1 cellular context compared by ENCODE assay signal in the genomic region with DNA sequence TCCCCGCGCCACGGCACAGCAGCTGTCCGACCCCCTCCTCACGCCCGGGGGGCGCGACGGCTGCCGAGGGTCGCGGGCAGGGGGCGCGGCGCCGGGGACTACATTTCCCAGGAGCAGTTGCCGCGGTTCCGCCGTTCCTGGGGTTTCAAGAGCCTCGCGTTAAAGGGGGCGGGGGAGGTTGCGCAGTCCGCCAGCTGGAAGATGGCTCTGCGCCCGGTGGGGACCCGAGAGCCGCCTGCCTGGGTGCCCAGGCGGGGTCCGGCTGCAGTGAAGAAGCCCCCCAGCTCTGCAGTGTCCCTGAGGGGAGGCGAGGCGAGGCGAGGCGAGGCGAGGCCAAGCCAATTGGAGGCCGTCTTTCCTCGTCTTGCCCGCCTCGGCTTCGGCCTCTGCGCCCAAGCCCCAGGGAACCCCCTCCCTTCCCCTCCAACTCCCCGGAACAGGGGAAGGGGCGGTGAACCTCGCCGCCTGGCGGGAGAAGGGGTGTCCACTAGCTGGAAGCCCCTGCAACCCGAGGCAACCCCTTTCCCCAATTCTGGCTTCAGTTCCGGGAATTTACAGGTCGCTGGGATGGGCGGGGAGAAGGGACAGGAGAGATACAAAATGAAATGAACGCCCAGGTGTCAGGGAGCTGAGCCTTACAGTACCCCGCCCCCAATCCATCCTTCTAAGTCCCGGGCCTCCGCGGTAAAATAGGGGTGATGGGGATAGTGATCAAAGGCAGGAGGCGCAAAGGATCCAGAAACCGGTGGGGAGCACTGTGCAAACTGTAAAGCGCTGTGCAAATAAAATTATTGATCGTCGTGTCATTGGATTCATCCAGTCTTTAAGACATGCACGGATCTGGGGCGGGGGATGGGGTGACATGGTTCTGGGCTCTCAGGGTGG.
TF ChIP-seq lines count a peak whose summit lies in the region.

No MANE protein-coding gene starts in this region.

TF ChIP-seq in HepG2, 621 proteins besides CTCF, POLR2A, EP300 and RAD21 (continued from another document and continues in another):
- TF ChIP-seq HDAC1 (CRISPR knock-in tag; IDR thresholded peaks at IDR 0.05) (peak; percentile 51; the same call in 1 of the 2 replicates), MAZ (IDR thresholded peaks at IDR 0.05; ENCODE audit: borderline replicate concordance, low read depth, low read length) (no peak), MAZ (CRISPR knock-in tag; IDR thresholded peaks at IDR 0.05; ENCODE audit: low read depth) (peak; percentile 64; the same call in 1 of the 2 replicates), ELF1 (CRISPR knock-in tag; IDR thresholded peaks at IDR 0.05) (peak; percentile 73), ZNF713 (CRISPR knock-in tag; IDR thresholded peaks at IDR 0.05) (no peak), CHD2 (IDR thresholded peaks at IDR 0.05; ENCODE audit: low read depth, low read length) (peak; percentile 92), ZNF251 (CRISPR knock-in tag; IDR thresholded peaks at IDR 0.05) (no peak), POLR2AphosphoS5 (IDR thresholded peaks at IDR 0.05; ENCODE audit: low read depth, low read length) (peak; percentile 17; the same call in 1 of the 2 replicates), ZNF367 (CRISPR knock-in tag; IDR thresholded peaks at IDR 0.05; ENCODE audit: borderline replicate concordance) (no peak), TCF7L2 (IDR thresholded peaks at IDR 0.05; ENCODE audit: low read depth, low read length) (peak; percentile 77; the same call in 1 of the 2 replicates), TEAD2 (CRISPR knock-in tag; IDR thresholded peaks at IDR 0.05) (no peak), ZNF263 (CRISPR knock-in tag; IDR thresholded peaks at IDR 0.05) (peak; percentile 97), GFI1 (CRISPR knock-in tag; IDR thresholded peaks at IDR 0.05; ENCODE audit: borderline replicate concordance) (0 out of 2 replicates have a peak, but pooled peaks have one; percentile 4), SMYD3 (CRISPR knock-in tag; IDR thresholded peaks at IDR 0.05) (no peak), ISX (CRISPR knock-in tag; conservative IDR thresholded peaks at IDR 0.05) (no peak), TMF1 (CRISPR knock-in tag; IDR thresholded peaks at IDR 0.05; ENCODE audit: low read depth) (peak; percentile 10; the same call in 1 of the 2 replicates), ADNP (CRISPR knock-in tag; IDR thresholded peaks at IDR 0.05) (no peak), RAD51 (IDR thresholded peaks at IDR 0.05; ENCODE audit: borderline replicate concordance) (no peak), ELF4 (CRISPR knock-in tag; IDR thresholded peaks at IDR 0.05; ENCODE audit: borderline replicate concordance) (no peak), ZNF724P (CRISPR knock-in tag; IDR thresholded peaks at IDR 0.05; ENCODE audit: borderline replicate concordance) (no peak), ZNF207 (IDR thresholded peaks at IDR 0.05; ENCODE audit: borderline replicate concordance) (no peak), ZNF605 (CRISPR knock-in tag; IDR thresholded peaks at IDR 0.05) (no peak; the same call in 1 of the 2 replicates), PHF8 (CRISPR knock-in tag; IDR thresholded peaks at IDR 0.05) (peak; percentile 57; the same call in 1 of the 2 replicates), ZBTB20 (CRISPR knock-in tag; IDR thresholded peaks at IDR 0.05; ENCODE audit: borderline replicate concordance, low read depth) (no peak)
- TF ChIP-seq, protein P1, sequence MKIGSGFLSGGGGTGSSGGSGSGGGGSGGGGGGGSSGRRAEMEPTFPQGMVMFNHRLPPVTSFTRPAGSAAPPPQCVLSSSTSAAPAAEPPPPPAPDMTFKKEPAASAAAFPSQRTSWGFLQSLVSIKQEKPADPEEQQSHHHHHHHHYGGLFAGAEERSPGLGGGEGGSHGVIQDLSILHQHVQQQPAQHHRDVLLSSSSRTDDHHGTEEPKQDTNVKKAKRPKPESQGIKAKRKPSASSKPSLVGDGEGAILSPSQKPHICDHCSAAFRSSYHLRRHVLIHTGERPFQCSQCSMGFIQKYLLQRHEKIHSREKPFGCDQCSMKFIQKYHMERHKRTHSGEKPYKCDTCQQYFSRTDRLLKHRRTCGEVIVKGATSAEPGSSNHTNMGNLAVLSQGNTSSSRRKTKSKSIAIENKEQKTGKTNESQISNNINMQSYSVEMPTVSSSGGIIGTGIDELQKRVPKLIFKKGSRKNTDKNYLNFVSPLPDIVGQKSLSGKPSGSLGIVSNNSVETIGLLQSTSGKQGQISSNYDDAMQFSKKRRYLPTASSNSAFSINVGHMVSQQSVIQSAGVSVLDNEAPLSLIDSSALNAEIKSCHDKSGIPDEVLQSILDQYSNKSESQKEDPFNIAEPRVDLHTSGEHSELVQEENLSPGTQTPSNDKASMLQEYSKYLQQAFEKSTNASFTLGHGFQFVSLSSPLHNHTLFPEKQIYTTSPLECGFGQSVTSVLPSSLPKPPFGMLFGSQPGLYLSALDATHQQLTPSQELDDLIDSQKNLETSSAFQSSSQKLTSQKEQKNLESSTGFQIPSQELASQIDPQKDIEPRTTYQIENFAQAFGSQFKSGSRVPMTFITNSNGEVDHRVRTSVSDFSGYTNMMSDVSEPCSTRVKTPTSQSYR (CRISPR knock-in tag; IDR thresholded peaks at IDR 0.05; ENCODE audit: borderline replicate concordance): 0 out of 2 replicates have a peak, but pooled peaks have one; percentile 40
- TF ChIP-seq, protein P2, sequence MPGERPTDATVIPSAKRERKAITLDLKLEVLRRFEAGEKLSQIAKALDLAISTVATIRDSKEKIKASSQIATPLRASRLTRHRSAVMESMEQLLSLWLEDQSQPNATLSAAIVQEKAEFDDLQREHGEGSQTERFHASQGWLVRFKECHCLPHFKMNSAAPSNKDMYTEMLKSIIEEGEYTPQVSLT (CRISPR knock-in tag; IDR thresholded peaks at IDR 0.05; ENCODE audit: borderline replicate concordance, low read depth): no peak
- TF ChIP-seq, protein P3, sequence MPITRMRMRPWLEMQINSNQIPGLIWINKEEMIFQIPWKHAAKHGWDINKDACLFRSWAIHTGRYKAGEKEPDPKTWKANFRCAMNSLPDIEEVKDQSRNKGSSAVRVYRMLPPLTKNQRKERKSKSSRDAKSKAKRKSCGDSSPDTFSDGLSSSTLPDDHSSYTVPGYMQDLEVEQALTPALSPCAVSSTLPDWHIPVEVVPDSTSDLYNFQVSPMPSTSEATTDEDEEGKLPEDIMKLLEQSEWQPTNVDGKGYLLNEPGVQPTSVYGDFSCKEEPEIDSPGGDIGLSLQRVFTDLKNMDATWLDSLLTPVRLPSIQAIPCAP (CRISPR knock-in tag; IDR thresholded peaks at IDR 0.05; ENCODE audit: low read depth): no peak
- TF ChIP-seq, protein P4, sequence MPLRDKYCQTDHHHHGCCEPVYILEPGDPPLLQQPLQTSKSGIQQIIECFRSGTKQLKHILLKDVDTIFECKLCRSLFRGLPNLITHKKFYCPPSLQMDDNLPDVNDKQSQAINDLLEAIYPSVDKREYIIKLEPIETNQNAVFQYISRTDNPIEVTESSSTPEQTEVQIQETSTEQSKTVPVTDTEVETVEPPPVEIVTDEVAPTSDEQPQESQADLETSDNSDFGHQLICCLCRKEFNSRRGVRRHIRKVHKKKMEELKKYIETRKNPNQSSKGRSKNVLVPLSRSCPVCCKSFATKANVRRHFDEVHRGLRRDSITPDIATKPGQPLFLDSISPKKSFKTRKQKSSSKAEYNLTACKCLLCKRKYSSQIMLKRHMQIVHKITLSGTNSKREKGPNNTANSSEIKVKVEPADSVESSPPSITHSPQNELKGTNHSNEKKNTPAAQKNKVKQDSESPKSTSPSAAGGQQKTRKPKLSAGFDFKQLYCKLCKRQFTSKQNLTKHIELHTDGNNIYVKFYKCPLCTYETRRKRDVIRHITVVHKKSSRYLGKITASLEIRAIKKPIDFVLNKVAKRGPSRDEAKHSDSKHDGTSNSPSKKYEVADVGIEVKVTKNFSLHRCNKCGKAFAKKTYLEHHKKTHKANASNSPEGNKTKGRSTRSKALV (CRISPR knock-in tag; IDR thresholded peaks at IDR 0.05): no peak
- TF ChIP-seq, protein P5, sequence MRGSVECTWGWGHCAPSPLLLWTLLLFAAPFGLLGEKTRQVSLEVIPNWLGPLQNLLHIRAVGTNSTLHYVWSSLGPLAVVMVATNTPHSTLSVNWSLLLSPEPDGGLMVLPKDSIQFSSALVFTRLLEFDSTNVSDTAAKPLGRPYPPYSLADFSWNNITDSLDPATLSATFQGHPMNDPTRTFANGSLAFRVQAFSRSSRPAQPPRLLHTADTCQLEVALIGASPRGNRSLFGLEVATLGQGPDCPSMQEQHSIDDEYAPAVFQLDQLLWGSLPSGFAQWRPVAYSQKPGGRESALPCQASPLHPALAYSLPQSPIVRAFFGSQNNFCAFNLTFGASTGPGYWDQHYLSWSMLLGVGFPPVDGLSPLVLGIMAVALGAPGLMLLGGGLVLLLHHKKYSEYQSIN (CRISPR knock-in tag; IDR thresholded peaks at IDR 0.05; ENCODE audit: borderline replicate concordance): no peak
- TF ChIP-seq, protein P6, sequence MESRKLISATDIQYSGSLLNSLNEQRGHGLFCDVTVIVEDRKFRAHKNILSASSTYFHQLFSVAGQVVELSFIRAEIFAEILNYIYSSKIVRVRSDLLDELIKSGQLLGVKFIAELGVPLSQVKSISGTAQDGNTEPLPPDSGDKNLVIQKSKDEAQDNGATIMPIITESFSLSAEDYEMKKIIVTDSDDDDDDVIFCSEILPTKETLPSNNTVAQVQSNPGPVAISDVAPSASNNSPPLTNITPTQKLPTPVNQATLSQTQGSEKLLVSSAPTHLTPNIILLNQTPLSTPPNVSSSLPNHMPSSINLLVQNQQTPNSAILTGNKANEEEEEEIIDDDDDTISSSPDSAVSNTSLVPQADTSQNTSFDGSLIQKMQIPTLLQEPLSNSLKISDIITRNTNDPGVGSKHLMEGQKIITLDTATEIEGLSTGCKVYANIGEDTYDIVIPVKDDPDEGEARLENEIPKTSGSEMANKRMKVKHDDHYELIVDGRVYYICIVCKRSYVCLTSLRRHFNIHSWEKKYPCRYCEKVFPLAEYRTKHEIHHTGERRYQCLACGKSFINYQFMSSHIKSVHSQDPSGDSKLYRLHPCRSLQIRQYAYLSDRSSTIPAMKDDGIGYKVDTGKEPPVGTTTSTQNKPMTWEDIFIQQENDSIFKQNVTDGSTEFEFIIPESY (CRISPR knock-in tag; IDR thresholded peaks at IDR 0.05): no peak
- TF ChIP-seq, protein P7, sequence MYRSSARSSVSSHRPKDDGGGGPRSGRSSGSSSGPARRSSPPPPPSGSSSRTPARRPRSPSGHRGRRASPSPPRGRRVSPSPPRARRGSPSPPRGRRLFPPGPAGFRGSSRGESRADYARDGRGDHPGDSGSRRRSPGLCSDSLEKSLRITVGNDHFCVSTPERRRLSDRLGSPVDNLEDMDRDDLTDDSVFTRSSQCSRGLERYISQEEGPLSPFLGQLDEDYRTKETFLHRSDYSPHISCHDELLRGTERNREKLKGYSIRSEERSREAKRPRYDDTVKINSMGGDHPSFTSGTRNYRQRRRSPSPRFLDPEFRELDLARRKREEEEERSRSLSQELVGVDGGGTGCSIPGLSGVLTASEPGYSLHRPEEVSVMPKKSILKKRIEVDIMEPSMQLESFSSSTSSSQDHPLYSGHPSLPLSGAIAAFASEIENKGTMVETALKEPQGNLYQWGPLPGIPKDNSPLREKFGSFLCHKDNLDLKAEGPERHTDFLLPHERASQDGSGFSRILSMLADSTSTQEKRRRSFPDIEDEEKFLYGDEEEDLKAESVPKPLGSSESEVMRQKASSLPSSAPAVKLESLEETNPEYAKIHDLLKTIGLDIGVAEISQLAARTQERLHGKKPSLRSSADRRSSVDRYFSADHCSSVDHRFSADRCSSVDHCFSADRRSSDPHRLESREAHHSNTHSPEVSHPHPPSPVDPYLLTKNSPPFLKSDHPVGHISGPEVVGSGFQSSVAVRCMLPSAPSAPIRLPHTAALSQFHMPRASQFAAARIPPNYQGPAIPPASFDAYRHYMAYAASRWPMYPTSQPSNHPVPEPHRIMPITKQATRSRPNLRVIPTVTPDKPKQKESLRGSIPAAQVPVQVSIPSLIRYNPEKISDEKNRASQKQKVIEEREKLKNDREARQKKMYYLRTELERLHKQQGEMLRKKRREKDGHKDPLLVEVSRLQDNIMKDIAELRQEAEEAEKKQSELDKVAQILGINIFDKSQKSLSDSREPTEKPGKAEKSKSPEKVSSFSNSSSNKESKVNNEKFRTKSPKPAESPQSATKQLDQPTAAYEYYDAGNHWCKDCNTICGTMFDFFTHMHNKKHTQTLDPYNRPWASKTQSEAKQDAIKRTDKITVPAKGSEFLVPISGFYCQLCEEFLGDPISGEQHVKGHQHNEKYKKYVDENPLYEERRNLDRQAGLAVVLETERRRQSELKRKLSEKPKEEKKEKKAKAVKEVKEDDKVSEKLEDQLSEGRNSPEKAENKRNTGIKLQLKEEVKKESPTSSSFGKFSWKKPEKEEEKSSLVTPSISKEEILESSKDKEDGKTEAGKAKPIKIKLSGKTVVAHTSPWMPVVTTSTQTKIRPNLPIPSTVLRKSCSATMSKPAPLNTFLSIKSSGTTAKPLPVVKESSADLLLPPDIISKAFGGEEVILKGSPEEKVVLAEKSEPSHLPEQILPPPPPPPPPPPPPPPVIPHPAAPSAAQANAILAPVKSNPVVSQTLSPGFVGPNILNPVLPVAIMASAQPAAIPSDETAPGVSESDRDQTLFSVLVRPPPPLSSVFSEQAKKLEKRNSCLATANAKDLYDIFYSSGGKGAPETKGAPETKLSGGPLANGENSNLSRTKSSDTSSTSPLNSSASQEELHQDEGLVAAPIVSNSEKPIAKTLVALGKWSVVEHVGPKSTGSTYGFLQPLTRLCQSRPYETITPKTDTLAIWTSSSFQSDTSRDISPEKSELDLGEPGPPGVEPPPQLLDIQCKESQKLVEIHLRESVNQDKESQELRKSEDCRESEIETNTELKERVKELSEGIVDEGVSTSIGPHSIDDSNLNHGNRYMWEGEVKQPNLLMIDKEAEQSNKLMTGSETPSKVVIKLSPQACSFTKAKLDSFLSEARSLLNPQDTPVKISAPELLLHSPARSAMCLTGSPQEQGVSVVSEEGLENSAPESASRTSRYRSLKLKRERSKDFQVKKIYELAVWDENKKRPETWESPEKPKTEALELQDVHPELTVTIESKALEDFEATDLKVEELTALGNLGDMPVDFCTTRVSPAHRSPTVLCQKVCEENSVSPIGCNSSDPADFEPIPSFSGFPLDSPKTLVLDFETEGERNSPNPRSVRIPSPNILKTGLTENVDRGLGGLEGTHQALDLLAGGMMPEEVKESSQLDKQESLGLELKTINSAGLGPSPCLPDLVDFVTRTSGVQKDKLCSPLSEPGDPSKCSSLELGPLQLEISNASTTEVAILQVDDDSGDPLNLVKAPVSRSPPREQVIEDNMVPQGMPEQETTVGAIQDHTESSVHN (CRISPR knock-in tag; IDR thresholded peaks at IDR 0.05): peak; percentile 16; the same call in 1 of the 2 replicates
- TF ChIP-seq, protein P8, sequence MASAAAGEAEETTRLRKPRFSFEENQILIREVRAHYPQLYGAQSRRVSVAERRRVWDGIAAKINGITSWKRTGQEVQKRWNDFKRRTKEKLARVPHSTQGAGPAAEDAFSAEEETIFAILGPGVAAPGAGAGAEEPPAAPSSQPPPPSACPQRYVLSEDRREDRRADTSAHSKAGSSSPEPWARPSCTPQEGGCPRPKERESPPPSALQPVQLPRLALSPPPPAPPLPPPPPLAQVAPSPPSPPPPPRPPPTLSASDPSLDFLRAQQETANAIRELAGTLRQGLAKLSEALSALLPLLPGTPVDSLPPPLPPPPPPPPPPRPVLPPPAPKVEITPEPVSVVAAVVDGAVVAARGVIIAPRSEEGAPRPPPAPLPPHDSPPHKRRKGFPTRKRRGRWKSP (CRISPR knock-in tag; IDR thresholded peaks at IDR 0.05): 0 out of 2 replicates have a peak, but pooled peaks have one; percentile 14
